19 cellular contexts compared by ENCODE assay signal in genomic region chr19:49154279-49154678, GRCh38. TPM values are rescaled to one million over a fixed set of nuclear protein-coding genes. Genes with fewer than 3 reads are reported as not detected.
"Had no signal": no experiment of that assay in that cellular context is flagged by ENCODE, and none has a peak within 500 bp of the region (broad histone marks: within the 10 kb centered on the region; RNA-seq: fewer than 3 reads in every experiment).

No MANE protein-coding gene starts in this region.

- H3K27ac Mint-ChIP-seq: activated naive CD4-positive, alpha-beta T cell treated with anti-CD3 and anti-CD28 coated beads, Interleukin-2, amount 10 ng/mL, durations not matched to agents 7 days and 5 days; activated T-helper 2 cell treated with anti-CD3 and anti-CD28 coated beads, Interferon-gamma antibody, Interleukin-2, Interleukin-4, amounts not matched to agents 10 μg/mL and 5 μg/mL and 100 μg/mL, durations not matched to agents 14 hours and 24 hours and 36 hours; endodermal cell; stimulated activated effector memory CD8-positive, alpha-beta T cell treated with anti-CD3 and anti-CD28 coated beads, Interleukin-12 subunit alpha, Interleukin-12 subunit beta, amount 100 ng/mL, for 72 hours had no signal

- H3K4me3 Mint-ChIP-seq: activated naive CD4-positive, alpha-beta T cell treated with anti-CD3 and anti-CD28 coated beads, Interleukin-2, amount 10 ng/mL, durations not matched to agents 7 days and 5 days; endodermal cell; stimulated activated effector memory CD8-positive, alpha-beta T cell treated with anti-CD3 and anti-CD28 coated beads, Interleukin-12 subunit alpha, Interleukin-12 subunit beta, amount 100 ng/mL, for 72 hours had no signal

- H3K9me3 ChIP-seq: left lung, upper lobe of left lung had no signal

- ATAC-seq: esophagus mucosa; left lung; stimulated activated effector memory CD8-positive, alpha-beta T cell treated with anti-CD3 and anti-CD28 coated beads, Interleukin-12 subunit alpha, Interleukin-12 subunit beta, amount 100 ng/mL, for 72 hours had no signal

- H3K36me3 Mint-ChIP-seq: stimulated activated effector memory CD8-positive, alpha-beta T cell treated with anti-CD3 and anti-CD28 coated beads, Interleukin-12 subunit alpha, Interleukin-12 subunit beta, amount 100 ng/mL, for 72 hours had no signal

- H2AFZ ChIP-seq: neural progenitor cell, parathyroid adenoma had no signal

- DNase-seq: activated CD4-positive, alpha-beta T cell treated with anti-CD3 and anti-CD28 coated beads, Interleukin-2, amount 50 U/mL, for 1 hour; activated naive CD4-positive, alpha-beta T cell treated with anti-CD3 and anti-CD28 coated beads, Interleukin-2, amount 10 ng/mL, durations not matched to agents 7 days and 5 days; activated T-cell treated with anti-CD3 and anti-CD28 coated beads for 4 hours; endodermal cell; left lung; mesenchymal stem cell; retina; upper lobe of left lung had no signal

- H3K4me2 ChIP-seq: neural progenitor cell, smooth muscle cell had no signal

- H3K4me3 ChIP-seq: left lung, neural progenitor cell, smooth muscle cell, upper lobe of left lung had no signal

- H3K27me3 ChIP-seq: upper lobe of left lung had no signal

- H3K27ac ChIP-seq: left lung, neural progenitor cell, parathyroid adenoma had no signal

- H3K36me3 ChIP-seq: left lung, neural progenitor cell, upper lobe of left lung had no signal

- H3K9me3 Mint-ChIP-seq: activated T-helper 2 cell treated with anti-CD3 and anti-CD28 coated beads, Interferon-gamma antibody, Interleukin-2, Interleukin-4, amounts not matched to agents 10 μg/mL and 5 μg/mL and 100 μg/mL, durations not matched to agents 14 hours and 24 hours and 36 hours; neural progenitor cell had no signal

- FAIRE-seq: islet of Langerhans had no signal

- H3K9ac ChIP-seq: neural progenitor cell, parathyroid adenoma had no signal

- H3K79me2 ChIP-seq: parathyroid adenoma had no signal

RNA-seq across cellular contexts. Expression of gene HRC, which starts 0.9 kb away (rescaled TPM):
- total RNA-seq: activated CD8-positive, alpha-beta memory T cell treated with anti-CD3 and anti-CD28 coated beads for 36 hours; activated T-helper 2 cell treated with anti-CD3 and anti-CD28 coated beads, Interferon-gamma antibody, Interleukin-2, Interleukin-4, amounts not matched to agents 10 μg/mL and 5 μg/mL and 100 μg/mL, durations not matched to agents 14 hours and 24 hours and 36 hours; dermis microvascular lymphatic vessel endothelial cell; T-helper 2 cell treated with Interferon-gamma antibody and Interleukin-4, amounts not matched to agents 100 ng/mL and 5 ng/mL, for 36 hours had no signal

RNA-seq across cellular contexts. Expression of gene C19orf73, which starts 35.3 kb away (rescaled TPM):
- total RNA-seq: fibroblast of villous mesenchyme had no signal
